In genomic region chr10:1156921-1157614, GRCh38 we compare ENCODE assay signal across 13 cellular contexts.
A peak's percentile ranks its signal among the peaks of the same experiment; 100 is the strongest.
DNase-seq lines count a peak whose midpoint lies in the region; ATAC-seq and TF ChIP-seq lines count a peak whose summit lies in the region.
"Had no signal": no experiment of that assay in that cellular context is flagged by ENCODE, and none has a peak within 500 bp of the region (broad histone marks: within the 10 kb centered on the region; RNA-seq: fewer than 3 reads in every experiment).

No MANE protein-coding gene starts in this region.

- H2BK5ac ChIP-seq in H9 (ENCODE audit: insufficient read length, low read length), result no peak overlapping the region

- H3K14ac ChIP-seq in H9 (ENCODE audit: insufficient read depth, low read length), result no peak overlapping the region

- H3K27ac ChIP-seq in H9 (ENCODE audit: insufficient read length, low read depth, low read length), result no peak overlapping the region
- H3K27ac ChIP-seq in aorta (ENCODE audit: low read depth in 1 of 2, low read length in 2 of 2), result no peak overlapping the region

- ATAC-seq in GM18907 (IDR thresholded peaks at IDR 0.05; ENCODE audit: unreplicated experiment), result no peak
- ATAC-seq in aorta (ENCODE audit: low FRiP score), result no peak
- ATAC-seq: Panc1 had no signal

- no peak overlapping the region for H3T11ph ChIP-seq in H9 (ENCODE audit: low read length)

- intact Hi-C loops in aorta (cut with DNase I), result no loop called here

- no peak overlapping the region for H2AFZ ChIP-seq in H9 (ENCODE audit: low read length)

- H2BK15ac ChIP-seq in H9 (ENCODE audit: low read depth, low read length), result no peak overlapping the region

- no peaks in the 10 kb centered on the region for H3K4me1 ChIP-seq in H9 (ENCODE audit: insufficient read depth, low read length)
- no peaks in the 10 kb centered on the region for H3K4me1 ChIP-seq in aorta (ENCODE audit: control insufficient read depth in 1 of 2, insufficient read depth in 2 of 2, low read length in 2 of 2)

- no peaks in the 10 kb centered on the region for H3K36me3 Mint-ChIP-seq in H9 (ENCODE audit: insufficient read depth in 1 of 3, low read depth in 3 of 3)
- H3K36me3 Mint-ChIP-seq: CD8-positive, alpha-beta memory T cell had no signal

- no peaks in the 10 kb centered on the region for H3K79me2 ChIP-seq in H9 (ENCODE audit: insufficient read depth, low read length)

- no peak overlapping the region for H3K23ac ChIP-seq in H9 (ENCODE audit: insufficient read length, low read depth, low read length)

- peak overlapping the region in 2 of 3 experiments; percentile 29 to 56; a peak in 2 of 7 replicates for H3K27ac Mint-ChIP-seq in H9
- H3K27ac Mint-ChIP-seq: CD8-positive, alpha-beta memory T cell had no signal

- WGBS in H9 (ENCODE audit: extremely low coverage, insufficient read length, low lambda C conversion rate), result no CpG with 5 or more reads among the region's 17 CpGs
- 81 to 86% methylated on average over 17 of the region's 17 CpGs for WGBS in aorta, 2 donors

- H3K4me3 Mint-ChIP-seq in H9, result no peak overlapping the region
- H3K4me3 Mint-ChIP-seq: CD8-positive, alpha-beta memory T cell had no signal

- H3K36me3 ChIP-seq in aorta (ENCODE audit: control insufficient read depth in 1 of 2, insufficient read depth in 2 of 2, low read length in 1 of 2), result no peaks in the 10 kb centered on the region

- no peak overlapping the region for H2BK20ac ChIP-seq in H9 (ENCODE audit: low read depth, low read length, poor library complexity, severe bottlenecking)

- no peaks in the 10 kb centered on the region for H4K20me1 ChIP-seq in H9 (ENCODE audit: control insufficient read depth, insufficient read depth, insufficient read length)

- no peak overlapping the region for H3K56ac ChIP-seq in H9 (ENCODE audit: insufficient read length, low read depth, low read length)

- no peak overlapping the region for H3K9ac ChIP-seq in H9 (ENCODE audit: extremely low read depth, insufficient read length, low read length)

- DNase-seq in H9 (no peak), mesenteric fat pad (ENCODE audit: low spot score) (peak; percentile 41), GM19240 (ENCODE audit: insufficient read length, low spot score) (no peak), aorta (no peak)
- peak; percentile 30 for DNase-seq in activated CD8-positive, alpha-beta memory T cell treated with anti-CD3 and anti-CD28 coated beads, Interleukin-2, amount 50 U/mL, for 48 hours
- peak; percentile 7 for DNase-seq in stimulated activated CD8-positive, alpha-beta memory T cell treated with anti-CD3 and anti-CD28 coated beads, Interleukin-4, amount 100 ng/mL, for 48 hours
- DNase-seq: CD8-positive, alpha-beta memory T cell; Kasumi-1; NCI-H187 treated with DMSO at 0.1 percent for 48 hours; NCI-H2171; NCI-H82 had no signal

- no peak overlapping the region for H2AK5ac ChIP-seq in H9 (ENCODE audit: insufficient read length, low read length)

- no peak overlapping the region for H4K91ac ChIP-seq in H9 (ENCODE audit: insufficient read length, low read depth, low read length)

- peaks cover 6% of the 10 kb centered on the region for H3K27me3 Mint-ChIP-seq in H9 (ENCODE audit: low read depth)

- no peak overlapping the region for H3K4me2 ChIP-seq in H9 (ENCODE audit: insufficient read depth, insufficient read length, low read length)

- H3K18ac ChIP-seq in H9 (ENCODE audit: insufficient read length, low read depth, low read length), result no peak overlapping the region

- no peak overlapping the region for H3K4ac ChIP-seq in H9 (ENCODE audit: low read depth, low read length)

- H3K23me2 ChIP-seq in H9 (ENCODE audit: insufficient read length, low read depth, low read length, poor library complexity, severe bottlenecking), result no peaks in the 10 kb centered on the region

- no peak overlapping the region for H2BK12ac ChIP-seq in H9 (ENCODE audit: insufficient read length, low read depth, low read length)

- H3K27me3 ChIP-seq in H9 (ENCODE audit: insufficient read depth, low read length), result no peaks in the 10 kb centered on the region
- H3K27me3 ChIP-seq in aorta (ENCODE audit: control insufficient read depth in 1 of 2, insufficient read depth in 2 of 2, low read length in 1 of 2), result no peaks in the 10 kb centered on the region

- no peaks in the 10 kb centered on the region for H3K79me1 ChIP-seq in H9 (ENCODE audit: insufficient read depth, low read depth, low read length, poor library complexity, severe bottlenecking)

- no peak for TF ChIP-seq CTCF in H9 (conservative IDR thresholded peaks at IDR 0.05)

- H3K4me1 Mint-ChIP-seq in H9, result peaks cover 4 to 5% of the 10 kb centered on the region in 2 experiments
- H3K4me1 Mint-ChIP-seq: CD8-positive, alpha-beta memory T cell had no signal

- H3K9me3 Mint-ChIP-seq in H9, result no peaks in the 10 kb centered on the region
- H3K9me3 Mint-ChIP-seq: CD8-positive, alpha-beta memory T cell had no signal

- H2BK120ac ChIP-seq in H9 (ENCODE audit: low read depth, low read length, poor library complexity, severe bottlenecking), result no peak overlapping the region

- H4K8ac ChIP-seq in H9 (replicated peaks; ENCODE audit: insufficient read length, low read depth, low read length), result no peak overlapping the region

- no peak overlapping the region for H4K5ac ChIP-seq in H9 (ENCODE audit: insufficient read length, low read depth, low read length)

- no peak overlapping the region for H3K4me3 ChIP-seq in aorta (ENCODE audit: low read length in 2 of 2)

- H3K9me3 ChIP-seq in H9 (ENCODE audit: control insufficient read depth, low read depth, low read length) (no peaks in the 10 kb centered on the region), aorta (ENCODE audit: control insufficient read depth, low read length) (peaks cover 2% of the 10 kb centered on the region)

Comparison
In these comparisons a context has a peak if more than half of its experiments do, and no peak if none do; other contexts are left out.
1. DNase-seq: peak in activated CD8-positive, alpha-beta memory T cell treated with anti-CD3 and anti-CD28 coated beads, Interleukin-2, amount 50 U/mL, for 48 hours (single experiment), mesenteric fat pad (single experiment) and stimulated activated CD8-positive, alpha-beta memory T cell treated with anti-CD3 and anti-CD28 coated beads, Interleukin-4, amount 100 ng/mL, for 48 hours (single experiment); none in H9 (single experiment), GM19240 (single experiment) and aorta (0 of 2).